Comparison of ENCODE assay signal across 8 cellular contexts in the genomic region with DNA sequence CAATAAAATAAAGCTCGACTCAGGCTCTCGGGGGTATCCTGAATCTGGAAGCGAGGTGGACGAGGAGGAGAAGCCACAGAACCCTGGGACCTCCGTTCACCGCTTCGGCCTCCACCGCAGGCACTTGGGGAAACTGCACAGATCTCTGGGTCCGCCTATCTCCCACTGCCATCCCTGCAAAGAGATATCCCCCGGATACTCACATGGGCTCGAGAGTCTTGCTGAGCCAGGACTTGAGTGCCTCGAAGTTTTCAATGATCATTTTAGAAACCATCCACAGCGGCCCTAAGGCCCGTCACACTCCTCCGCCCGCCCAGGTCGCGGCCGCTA. TPM values are rescaled to one million over a fixed set of nuclear protein-coding genes. Genes with fewer than 3 reads are reported as not detected.
DNase-seq lines count a peak whose midpoint lies in the region; ATAC-seq and TF ChIP-seq lines count a peak whose summit lies in the region.

No MANE protein-coding gene starts in this region.

- ATAC-seq in GM19035 (IDR thresholded peaks at IDR 0.05; ENCODE audit: unreplicated experiment) (peak; percentile 48), HG03196 (IDR thresholded peaks at IDR 0.05; ENCODE audit: unreplicated experiment) (peak; percentile 45)

- TF ChIP-seq CTCF in AG04449 (IDR thresholded peaks at IDR 0.05; ENCODE audit: insufficient read depth, low read length, missing control alignments) (no peak), WERI-Rb-1 (IDR thresholded peaks at IDR 0.05; ENCODE audit: low read depth, low read length) (no peak)

- H3K27me3 ChIP-seq in WERI-Rb-1 (ENCODE audit: insufficient read depth, low read depth, severe bottlenecking), result no peaks in the 10 kb centered on the region

- no peak for DNase-seq in AG04449 (ENCODE audit: low read depth, low spot score)
- DNase-seq in WERI-Rb-1, result no peak
- DNase-seq in iPS-NIHi7 (ENCODE audit: extremely low spot score), result peak; percentile 16
- DNase-seq in DMS79 treated with DMSO at 0.1 percent for 48 hours (lab: John Stamatoyannopoulos, UW), result no peak
- no peak for DNase-seq in NOMO-1 (lab: John Stamatoyannopoulos, UW; ENCODE audit: unreplicated experiment in 2 of 2)

- H3K4me3 ChIP-seq in AG04449 (ENCODE audit: low read depth, low read length), result peak overlapping the region; percentile 94
- H3K4me3 ChIP-seq in WERI-Rb-1 (ENCODE audit: low read depth, low read length), result peak overlapping the region; percentile 91

- peak overlapping the region; percentile 96 for H3K27ac ChIP-seq in WERI-Rb-1
- H3K27ac ChIP-seq in temporal lobe (ENCODE audit: low read depth, low read length), result peak overlapping the region; percentile 85

- no peaks in the 10 kb centered on the region for H3K36me3 ChIP-seq in WERI-Rb-1

- CTCF ChIA-PET in AG04449 (lab: Yijun Ruan, JAX), result interaction anchor here (1.1 to 3.2 kb wide), 5 partner anchors 15 to 137 kb away, joined by 3 to 20 read pairs (median 9); no protein-coding TSS in a partner anchor

- POLR2A ChIA-PET in AG04449 (lab: Yijun Ruan, JAX), result interaction anchor here (0.8 kb wide), 1 partner anchor 19 kb away, joined by 3 read pairs; no protein-coding TSS in a partner anchor

- H3K9me3 ChIP-seq in WERI-Rb-1 (ENCODE audit: severe bottlenecking), result no peaks in the 10 kb centered on the region

RNA-seq across cellular contexts. Expression of gene RBM26, which starts 0.6 kb away (rescaled TPM):
- 48.2 TPM for total RNA-seq in temporal lobe
